In genomic region chr7:69418865-69419670, GRCh38 we compare ENCODE assay signal across 12 cellular contexts.
"Had no signal": no experiment of that assay in that cellular context is flagged by ENCODE, and none has a peak within 500 bp of the region (broad histone marks: within the 10 kb centered on the region; RNA-seq: fewer than 3 reads in every experiment).

No MANE protein-coding gene starts in this region.

- H3K4me1 ChIP-seq: right atrium auricular region had no signal

- ATAC-seq: activated CD4-positive, CD25-positive, alpha-beta regulatory T cell treated with anti-CD3 and anti-CD28 coated beads, Interleukin-2, amount 50 U/mL, for 24 hours; activated naive CD4-positive, alpha-beta T cell treated with anti-CD3 and anti-CD28 coated beads, Interleukin-2, amount 50 U/mL, for 72 hours had no signal

- H3K36me3 ChIP-seq: esophagus muscularis mucosa, right atrium auricular region had no signal

- H3K4me2 ChIP-seq: smooth muscle cell had no signal

- H3K4me3 ChIP-seq: esophagus muscularis mucosa, right atrium auricular region, smooth muscle cell had no signal

- DNase-seq: activated effector memory CD4-positive, alpha-beta T cell treated with anti-CD3 and anti-CD28 coated beads, Interleukin-2, amount 50 U/mL, for 16 hours; activated T-cell treated with anti-CD3 and anti-CD28 coated beads, Interleukin-2, amount 50 U/mL, for 24 hours; mammary epithelial cell; nephron progenitor cell; posterior cingulate gyrus; substantia nigra; trophoblast cell had no signal

- H3K27me3 ChIP-seq: esophagus muscularis mucosa, right atrium auricular region had no signal

- H3K27ac ChIP-seq: esophagus muscularis mucosa, right atrium auricular region had no signal

- H3K9me3 ChIP-seq: esophagus muscularis mucosa, right atrium auricular region had no signal
